In the genomic region with DNA sequence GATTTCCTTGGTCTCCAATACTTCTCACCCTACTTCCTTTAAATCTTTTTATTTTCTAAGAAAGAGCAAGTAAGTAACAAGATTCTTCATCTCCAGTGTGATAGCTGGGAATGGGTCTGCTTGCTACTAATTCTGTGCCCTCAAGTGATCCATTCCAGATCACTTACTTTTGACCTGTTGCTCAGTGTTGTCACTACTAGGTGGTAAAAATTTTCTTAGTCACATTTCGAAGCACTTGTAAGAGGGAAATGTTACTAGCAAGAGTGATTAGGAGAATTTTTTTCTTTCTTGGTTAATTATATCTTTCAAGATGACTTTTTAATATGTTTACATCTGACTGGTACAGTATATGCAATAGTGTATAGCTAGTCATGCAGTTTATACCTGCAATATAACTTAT, we compare ENCODE assay signal across 1 cellular context.
TF ChIP-seq lines count a peak whose summit lies in the region.

No MANE protein-coding gene starts in this region.

TF ChIP-seq in HepG2, 621 proteins besides CTCF, POLR2A, EP300 and RAD21:
- TF ChIP-seq MAFF (IDR thresholded peaks at IDR 0.05; ENCODE audit: low read depth, low read length) (no peak), SCMH1 (CRISPR knock-in tag; IDR thresholded peaks at IDR 0.05; ENCODE audit: borderline replicate concordance) (no peak), CHCHD3 (CRISPR knock-in tag; IDR thresholded peaks at IDR 0.05) (no peak), ETV5 (CRISPR knock-in tag; IDR thresholded peaks at IDR 0.05; ENCODE audit: borderline replicate concordance) (no peak), TBP (CRISPR knock-in tag; IDR thresholded peaks at IDR 0.05) (no peak), MEF2D (CRISPR knock-in tag; IDR thresholded peaks at IDR 0.05) (no peak), ATRX (CRISPR knock-in tag; IDR thresholded peaks at IDR 0.05; ENCODE audit: borderline replicate concordance) (no peak), JDP2 (CRISPR knock-in tag; IDR thresholded peaks at IDR 0.05; ENCODE audit: borderline replicate concordance) (no peak)
- TF ChIP-seq, protein P1, sequence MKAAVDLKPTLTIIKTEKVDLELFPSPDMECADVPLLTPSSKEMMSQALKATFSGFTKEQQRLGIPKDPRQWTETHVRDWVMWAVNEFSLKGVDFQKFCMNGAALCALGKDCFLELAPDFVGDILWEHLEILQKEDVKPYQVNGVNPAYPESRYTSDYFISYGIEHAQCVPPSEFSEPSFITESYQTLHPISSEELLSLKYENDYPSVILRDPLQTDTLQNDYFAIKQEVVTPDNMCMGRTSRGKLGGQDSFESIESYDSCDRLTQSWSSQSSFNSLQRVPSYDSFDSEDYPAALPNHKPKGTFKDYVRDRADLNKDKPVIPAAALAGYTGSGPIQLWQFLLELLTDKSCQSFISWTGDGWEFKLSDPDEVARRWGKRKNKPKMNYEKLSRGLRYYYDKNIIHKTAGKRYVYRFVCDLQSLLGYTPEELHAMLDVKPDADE (CRISPR knock-in tag; IDR thresholded peaks at IDR 0.05): no peak
